8 cellular contexts compared by ENCODE assay signal in the genomic region with DNA sequence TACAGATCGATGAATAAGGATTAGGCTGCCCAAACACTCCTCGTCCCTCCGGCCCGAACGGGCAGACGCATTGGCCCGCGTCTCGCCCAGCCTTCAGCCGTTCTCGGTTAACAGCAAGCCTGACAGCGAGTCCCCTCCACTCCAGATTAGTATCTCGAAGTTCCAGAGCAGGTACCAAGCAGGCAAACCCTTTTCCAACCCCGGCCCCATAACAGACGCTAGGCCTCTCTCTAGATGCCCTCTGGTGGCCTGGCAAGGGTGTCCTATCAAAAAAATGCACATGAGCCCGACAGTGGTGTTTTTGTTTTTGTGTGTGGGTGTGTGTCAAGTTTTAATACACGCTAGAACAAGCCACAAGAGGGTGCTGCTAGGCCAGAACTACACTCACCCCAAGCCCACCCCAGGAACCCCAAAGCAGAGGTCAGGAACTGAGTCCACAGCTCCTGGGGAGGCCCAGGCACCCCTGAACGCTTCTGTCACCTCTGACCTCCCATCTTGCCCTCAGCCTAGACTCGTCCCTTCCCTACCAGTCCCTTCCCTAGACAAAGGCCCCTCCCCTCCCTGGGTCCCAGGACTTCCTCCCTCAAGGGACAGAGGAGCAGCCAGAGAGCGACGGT. TPM values are rescaled to one million over a fixed set of nuclear protein-coding genes. Genes with fewer than 3 reads are reported as not detected.
A peak's percentile ranks its signal among the peaks of the same experiment; 100 is the strongest.
DNase-seq lines count a peak whose midpoint lies in the region; ATAC-seq and TF ChIP-seq lines count a peak whose summit lies in the region.

No MANE protein-coding gene starts in this region.

- no peaks in the 10 kb centered on the region for H3K27me3 ChIP-seq in cardiac muscle cell
- no peaks in the 10 kb centered on the region for H3K27me3 ChIP-seq in uterus

- intact Hi-C loops in uterus (cut with DNase I; ENCODE audit: low total_unique reads), result loop anchor here (10.0 kb wide), 1 partner anchor 87 kb away; no protein-coding TSS in a partner anchor

- DNase-seq in ELR (ENCODE audit: low read depth), result peak; percentile 86
- DNase-seq in SHP77 (lab: John Stamatoyannopoulos, UW), result peak; percentile 59 to 64
- peak; percentile 44 for DNase-seq in activated naive CD8-positive, alpha-beta T cell treated with anti-CD3 and anti-CD28 coated beads, Interleukin-2, amount 50 U/mL, for 16 hours (ENCODE audit: low read depth, low spot score)
- peak; percentile 72 to 84 for DNase-seq in cardiac muscle cell (ENCODE audit: low read depth in 1 of 2, low spot score in 1 of 2)
- DNase-seq in pons (ENCODE audit: low spot score), result peak; percentile 96
- peak in 1 of 2 donors; percentile 75 for DNase-seq in uterus

- TF ChIP-seq POLR2A in uterus (IDR thresholded peaks at IDR 0.05), result no peak

- TF ChIP-seq CTCF in cardiac muscle cell (IDR thresholded peaks at IDR 0.05; ENCODE audit: low read depth, low read length), result peak; percentile 66
- TF ChIP-seq CTCF in uterus (IDR thresholded peaks at IDR 0.05), result peak; percentile 64 to 76 (median 72)

- H3K4me1 ChIP-seq in cardiac muscle cell (ENCODE audit: low read depth), result peaks cover 12% of the 10 kb centered on the region
- H3K4me1 ChIP-seq in uterus, result peaks cover 3 to 25% of the 10 kb centered on the region in 2 donors

- H3K27ac ChIP-seq in KOPT-K1 (ENCODE audit: low read depth, low read length, poor library complexity, severe bottlenecking) (peak overlapping the region; percentile 92), cardiac muscle cell (peak overlapping the region; percentile 98), uterus (peak overlapping the region; percentile 98 to 99)

- peaks cover 27% of the 10 kb centered on the region for H3K36me3 ChIP-seq in KOPT-K1 (ENCODE audit: insufficient read depth, low read length)
- H3K36me3 ChIP-seq in cardiac muscle cell, result peaks cover 22% of the 10 kb centered on the region
- H3K36me3 ChIP-seq in uterus, result no peaks in the 10 kb centered on the region

- H3K4me3 ChIP-seq in cardiac muscle cell, result peak overlapping the region; percentile 83
- peak overlapping the region; percentile 86 to 99 for H3K4me3 ChIP-seq in uterus

- peak; percentile 40 for ATAC-seq in GM21786 (IDR thresholded peaks at IDR 0.05; ENCODE audit: unreplicated experiment)

- no peaks in the 10 kb centered on the region for H3K9me3 ChIP-seq in KOPT-K1 (ENCODE audit: insufficient read depth, low read length, poor library complexity, severe bottlenecking)
- no peaks in the 10 kb centered on the region for H3K9me3 ChIP-seq in cardiac muscle cell (ENCODE audit: low read depth)
- no peaks in the 10 kb centered on the region for H3K9me3 ChIP-seq in uterus

RNA-seq across cellular contexts. Expression of a gene that starts 0.7 kb away (rescaled TPM):
- total RNA-seq in cardiac muscle cell (136 and 143 TPM in 2 replicates), uterus (100 to 1,000 TPM in 3 of 4 donors, 10 to 100 TPM in 1; 57.4 to 243 (median 151) TPM)
- 107 and 126 TPM in 2 replicates for polyA plus RNA-seq in cardiac muscle cell

RNA-seq across cellular contexts. Expression of a gene that starts 8.9 kb away (rescaled TPM):
- 62.6 and 113 TPM in 2 replicates for total RNA-seq in cardiac muscle cell
- 79.8 and 116 TPM in 2 replicates for polyA plus RNA-seq in cardiac muscle cell
- total RNA-seq in uterus, result 10 to 100 TPM; 28.1 to 80.3 (median 47.1) TPM

RNA-seq across cellular contexts. Expression of a gene that starts 37.4 kb away (rescaled TPM):
- total RNA-seq in cardiac muscle cell (45.1 and 79.4 TPM in 2 replicates), uterus (10 to 100 TPM; 13.8 to 65.9 (median 23.8) TPM)
- 40.5 and 65.2 TPM in 2 replicates for polyA plus RNA-seq in cardiac muscle cell
